ENCODE assay signal across 20 cellular contexts in the genomic region with DNA sequence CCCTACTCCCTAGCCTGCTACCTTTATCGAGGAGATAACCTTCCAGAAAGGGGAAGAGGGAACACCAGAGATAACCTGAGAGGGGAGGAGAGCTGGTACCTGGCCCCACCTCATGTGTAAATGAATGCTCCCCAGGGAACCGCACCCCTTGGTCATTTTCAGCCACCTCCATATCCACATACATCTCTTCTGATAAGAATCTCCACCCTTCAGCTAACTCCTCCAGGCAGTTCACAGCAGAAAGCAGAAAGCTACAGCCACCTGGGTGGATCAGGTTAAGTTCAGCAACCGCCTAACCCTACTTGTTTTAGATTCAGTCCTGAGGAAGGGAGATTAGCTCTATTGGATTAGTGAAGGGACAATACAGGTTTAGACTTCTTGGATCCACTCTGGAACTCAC. TPM values are rescaled to one million over a fixed set of nuclear protein-coding genes. Genes with fewer than 3 reads are reported as not detected.
"Had no signal": no experiment of that assay in that cellular context is flagged by ENCODE, and none has a peak within 500 bp of the region (broad histone marks: within the 10 kb centered on the region; RNA-seq: fewer than 3 reads in every experiment).

No MANE protein-coding gene starts in this region.

- H3K27ac Mint-ChIP-seq: activated naive CD4-positive, alpha-beta T cell treated with anti-CD3 and anti-CD28 coated beads, Interleukin-2, amount 50 U/mL, for 24 hours; progenitor cell of endocrine pancreas; type B pancreatic cell; WTC11 had no signal

- H3K27ac ChIP-seq: coronary artery, esophagus squamous epithelium, left lung, right atrium auricular region, suprapubic skin had no signal

- ATAC-seq: left lung, WTC11 had no signal

- DNase-seq: activated CD4-positive, alpha-beta T cell treated with anti-CD3 and anti-CD28 coated beads, Interleukin-2, amount 50 U/mL, for 1 hour; activated effector memory CD4-positive, alpha-beta T cell treated with anti-CD3 and anti-CD28 coated beads, Interleukin-2, amount 50 U/mL, for 16 hours; activated T-cell treated with anti-CD3 and anti-CD28 coated beads for 4 hours; amniotic stem cell; central memory CD4-positive, alpha-beta T cell; effector CD4-positive, alpha-beta T cell; esophagus squamous epithelium; hippocampal formation; left lung; stimulated activated CD4-positive, alpha-beta T cell treated with anti-CD3 and anti-CD28 coated beads, Interleukin-2, amount 100 ng/mL, for 48 hours; stimulated activated naive CD4-positive, alpha-beta T cell had no signal

- H3K27me3 Mint-ChIP-seq: progenitor cell of endocrine pancreas, type B pancreatic cell had no signal

- H3K9me3 Mint-ChIP-seq: activated naive CD4-positive, alpha-beta T cell treated with anti-CD3 and anti-CD28 coated beads, Interleukin-2, amount 50 U/mL, for 24 hours; natural killer cell treated with Interleukin-12 subunit alpha and Interleukin-12 subunit beta and Interleukin-15 and Interleukin-18, amount 100 ng/mL, for 72 hours; type B pancreatic cell had no signal

- H3K4me3 Mint-ChIP-seq: activated naive CD4-positive, alpha-beta T cell treated with anti-CD3 and anti-CD28 coated beads, Interleukin-2, amount 50 U/mL, for 24 hours; type B pancreatic cell; WTC11 had no signal

- FAIRE-seq: keratinocyte had no signal

- H3K36me3 Mint-ChIP-seq: activated naive CD4-positive, alpha-beta T cell treated with anti-CD3 and anti-CD28 coated beads, Interleukin-2, amount 50 U/mL, for 24 hours; natural killer cell treated with Interleukin-12 subunit alpha and Interleukin-12 subunit beta and Interleukin-15 and Interleukin-18, amount 100 ng/mL, for 72 hours; type B pancreatic cell; WTC11 had no signal

- H3K27me3 ChIP-seq: esophagus squamous epithelium, left lung, right atrium auricular region, suprapubic skin had no signal

- H3K36me3 ChIP-seq: esophagus squamous epithelium, left lung, right atrium auricular region, suprapubic skin had no signal

- H3K9me3 ChIP-seq: esophagus squamous epithelium, left lung, right atrium auricular region, suprapubic skin had no signal

- H3K4me3 ChIP-seq: coronary artery, esophagus squamous epithelium, left lung, right atrium auricular region, suprapubic skin had no signal

RNA-seq across cellular contexts. Expression of a gene that starts 38.0 kb away (rescaled TPM):
- total RNA-seq: natural killer cell treated with Interleukin-12 subunit alpha and Interleukin-12 subunit beta and Interleukin-15 and Interleukin-18, amount 100 ng/mL, for 72 hours; progenitor cell of endocrine pancreas had no signal
